10 cellular contexts compared by ENCODE assay signal in genomic region chr20:46307999-46308257, GRCh38. TPM values are rescaled to one million over a fixed set of nuclear protein-coding genes. Genes with fewer than 3 reads are reported as not detected.
DNase-seq lines count a peak whose midpoint lies in the region; ATAC-seq and TF ChIP-seq lines count a peak whose summit lies in the region.
"Had no signal": no experiment of that assay in that cellular context is flagged by ENCODE, and none has a peak within 500 bp of the region (broad histone marks: within the 10 kb centered on the region; RNA-seq: fewer than 3 reads in every experiment).

No MANE protein-coding gene starts in this region.

- peak overlapping the region; percentile 77 for H3K9ac ChIP-seq in Karpas-422 (ENCODE audit: low read length)

- TF ChIP-seq CTCF in gastrocnemius medialis (IDR thresholded peaks at IDR 0.05 in 4 of 5, conservative IDR thresholded peaks at IDR 0.05 in 1 of 5): no peak

- H4K20me1 ChIP-seq in Karpas-422 (ENCODE audit: insufficient read depth, low read depth, low read length): peaks cover 3% of the 10 kb centered on the region; the same call in 1 of the 2 replicates

- in situ Hi-C loops in gastrocnemius medialis (cut with MboI; ENCODE audit: low sequenced_read_pairs in 4 of 4): no loop called here

- intact Hi-C loops in gastrocnemius medialis (cut with DNase I; ENCODE audit: low total_unique reads): loop anchor here (1.0 to 5.0 kb wide), 3 partner anchors 41 to 175 kb away; no protein-coding TSS in a partner anchor

- peak overlapping the region; percentile 68 for H3K4me2 ChIP-seq in Karpas-422 (ENCODE audit: low read depth, low read length, poor library complexity, severe bottlenecking)

- H3K4me1 ChIP-seq in Karpas-422 (ENCODE audit: low read length) (peaks cover 85% of the 10 kb centered on the region), gastrocnemius medialis (peaks cover 6 to 9% of the 10 kb centered on the region in 2 donors)

- DNase-seq in Karpas-422 (no peak), germinal center (ENCODE audit: low spot score) (peak; percentile 19), gastrocnemius medialis (no peak), T1000 (lab: John Stamatoyannopoulos, UW) (no peak)
- DNase-seq: effector CD8-positive, alpha-beta T cell had no signal

- H3K27me3 ChIP-seq in Karpas-422 (ENCODE audit: low read length) (no peaks in the 10 kb centered on the region), gastrocnemius medialis (peaks cover 60 to 72% (median 62%) of the 10 kb centered on the region in 3 donors)

- H3K36me3 ChIP-seq in Karpas-422 (ENCODE audit: insufficient read depth, low read length) (no peaks in the 10 kb centered on the region), gastrocnemius medialis (no peaks in the 10 kb centered on the region)

- H3K79me2 ChIP-seq in Karpas-422 (ENCODE audit: low read length): peaks cover 38% of the 10 kb centered on the region

- peak overlapping the region; percentile 32; the same call in 1 of the 2 replicates for H3K4me3 ChIP-seq in GM08714 (ENCODE audit: low read length)
- peak overlapping the region; percentile 68 for H3K4me3 ChIP-seq in Karpas-422 (ENCODE audit: low read length)
- H3K4me3 ChIP-seq in gastrocnemius medialis: peak overlapping the region; percentile 39 to 57 (median 45)

- no peaks in the 10 kb centered on the region for H3K9me3 ChIP-seq in Karpas-422 (ENCODE audit: low read length)
- H3K9me3 ChIP-seq in gastrocnemius medialis: no peaks in the 10 kb centered on the region

- TF ChIP-seq POLR2A in gastrocnemius medialis (IDR thresholded peaks at IDR 0.05): no peak

- ATAC-seq in gastrocnemius medialis (no peak), HG03442 (IDR thresholded peaks at IDR 0.05; ENCODE audit: unreplicated experiment) (no peak), HG02678 (IDR thresholded peaks at IDR 0.05; ENCODE audit: unreplicated experiment) (no peak), GM21717 (IDR thresholded peaks at IDR 0.05; ENCODE audit: unreplicated experiment) (no peak)

- no peak overlapping the region for H2AFZ ChIP-seq in Karpas-422 (ENCODE audit: low read length)

- H3K9me2 ChIP-seq in Karpas-422 (replicated peaks; ENCODE audit: insufficient read depth, low read length): no peaks in the 10 kb centered on the region

- peak overlapping the region; percentile 57 for H3K27ac ChIP-seq in Karpas-422 (ENCODE audit: low read length)
- no peak overlapping the region for H3K27ac ChIP-seq in gastrocnemius medialis

RNA-seq across cellular contexts. Expression of gene CDH22, which starts 0.4 kb away (rescaled TPM):
- total RNA-seq in Karpas-422 (2014; rRNA removed; shearing (Covaris generic); ENCODE audit: low replicate concordance): 5.5 and 6.4 TPM in 2 replicates
- total RNA-seq in gastrocnemius medialis: 1 to 10 TPM in 1 of 4 donors, under 1 TPM in 3; 0.26 to 1.2 (median 0.35) TPM
- total RNA-seq: pulmonary artery endothelial cell had no signal
